ENCODE assay signal across 21 cellular contexts in genomic region chr4:78611215-78611558, GRCh38. TPM values are rescaled to one million over a fixed set of nuclear protein-coding genes. Genes with fewer than 3 reads are reported as not detected.
"Had no signal": no experiment of that assay in that cellular context is flagged by ENCODE, and none has a peak within 500 bp of the region (broad histone marks: within the 10 kb centered on the region; RNA-seq: fewer than 3 reads in every experiment).

No MANE protein-coding gene starts in this region.

- DNase-seq: activated CD4-positive, alpha-beta T cell treated with anti-CD3 and anti-CD28 coated beads for 1 hour; activated CD8-positive, alpha-beta memory T cell treated with anti-CD3 and anti-CD28 coated beads for 24 hours; aorta; foreskin keratinocyte; head of caudate nucleus; islet precursor cell; mammary epithelial cell; mucosa of descending colon; occipital lobe; right lobe of liver; stimulated activated CD4-positive, alpha-beta T cell treated with anti-CD3 and anti-CD28 coated beads, Interleukin-1b, Interleukin-23, amount 100 ng/mL, for 48 hours; stimulated activated naive CD4-positive, alpha-beta T cell treated with Interleukin-2 at 50 U/mL for 16 hours; SW 1271; testis; upper lobe of right lung had no signal

- H3K27ac Mint-ChIP-seq: activated T-helper 2 cell treated with anti-CD3 and anti-CD28 coated beads, Interferon-gamma antibody, Interleukin-2, Interleukin-4, amounts not matched to agents 10 μg/mL and 5 μg/mL and 100 μg/mL, durations not matched to agents 14 hours and 24 hours and 36 hours; T-helper 2 cell treated with Interferon-gamma antibody and Interleukin-4, amounts not matched to agents 5 μg/mL and 100 μg/mL, for 36 hours had no signal

- H3K27me3 Mint-ChIP-seq: activated naive CD8-positive, alpha-beta T cell had no signal

- H3K9me3 Mint-ChIP-seq: activated T-helper 2 cell treated with anti-CD3 and anti-CD28 coated beads, Interferon-gamma antibody, Interleukin-2, Interleukin-4, amounts not matched to agents 10 μg/mL and 5 μg/mL and 100 μg/mL, durations not matched to agents 14 hours and 24 hours and 36 hours; natural killer cell treated with Interleukin-12 subunit alpha and Interleukin-12 subunit beta and Interleukin-15 and Interleukin-18, amount 100 ng/mL, for 72 hours; T-helper 2 cell treated with Interferon-gamma antibody and Interleukin-4, amounts not matched to agents 5 μg/mL and 100 μg/mL, for 36 hours had no signal

- H3K4me3 ChIP-seq: mucosa of descending colon, prostate gland, right lobe of liver, testis, upper lobe of right lung had no signal

- H3K4me3 Mint-ChIP-seq: activated naive CD8-positive, alpha-beta T cell; natural killer cell treated with Interleukin-12 subunit alpha and Interleukin-12 subunit beta and Interleukin-15 and Interleukin-18, amount 100 ng/mL, for 72 hours had no signal

- H3K4me1 ChIP-seq: right lobe of liver, testis, upper lobe of right lung had no signal

- H3K36me3 ChIP-seq: prostate gland, right lobe of liver, upper lobe of right lung had no signal

- ATAC-seq: foreskin keratinocyte; left lobe of liver; mucosa of descending colon; natural killer cell treated with Interleukin-12 subunit alpha and Interleukin-12 subunit beta and Interleukin-15 and Interleukin-18, amount 100 ng/mL, for 72 hours; right lobe of liver; upper lobe of right lung had no signal

- H3K9me3 ChIP-seq: mucosa of descending colon, prostate gland, right lobe of liver, testis, upper lobe of right lung had no signal

- H3K27me3 ChIP-seq: foreskin keratinocyte, right lobe of liver, testis, upper lobe of right lung had no signal

- H3K27ac ChIP-seq: foreskin keratinocyte, prostate gland, right lobe of liver, testis, upper lobe of right lung had no signal

- H3K36me3 Mint-ChIP-seq: natural killer cell treated with Interleukin-12 subunit alpha and Interleukin-12 subunit beta and Interleukin-15 and Interleukin-18, amount 100 ng/mL, for 72 hours had no signal

RNA-seq across cellular contexts. Expression of gene ANXA3, which starts 59.6 kb away (rescaled TPM):
- total RNA-seq: activated T-helper 2 cell treated with anti-CD3 and anti-CD28 coated beads, Interferon-gamma antibody, Interleukin-2, Interleukin-4, amounts not matched to agents 10 μg/mL and 5 μg/mL and 100 μg/mL, durations not matched to agents 14 hours and 24 hours and 36 hours had no signal
